19 cellular contexts compared by ENCODE assay signal in genomic region chr11:64633555-64634159, GRCh38. TPM values are rescaled to one million over a fixed set of nuclear protein-coding genes. Genes with fewer than 3 reads are reported as not detected.
A peak's percentile ranks its signal among the peaks of the same experiment; 100 is the strongest.
DNase-seq lines count a peak whose midpoint lies in the region; ATAC-seq and TF ChIP-seq lines count a peak whose summit lies in the region.
"Had no signal": no experiment of that assay in that cellular context is flagged by ENCODE, and none has a peak within 500 bp of the region (broad histone marks: within the 10 kb centered on the region; RNA-seq: fewer than 3 reads in every experiment).

No MANE protein-coding gene starts in this region.

- no peak overlapping the region for H3K4me3 Mint-ChIP-seq in activated CD4-positive, alpha-beta T cell treated with anti-CD3 and anti-CD28 coated beads, Interleukin-2, amount 10 ng/mL, durations not matched to agents 24 days and 14 days
- peak overlapping the region; percentile 23 for H3K4me3 Mint-ChIP-seq in central memory CD8-positive, alpha-beta T cell
- H3K4me3 Mint-ChIP-seq in neural crest cell (no peak overlapping the region), progenitor cell of endocrine pancreas (ENCODE audit: low read depth) (no peak overlapping the region)

- H3K27me3 ChIP-seq in gastrocnemius medialis: peaks cover 18 to 28% (median 23%) of the 10 kb centered on the region in 3 donors

- TF ChIP-seq CTCF in neural crest cell (conservative IDR thresholded peaks at IDR 0.05): no peak
- TF ChIP-seq CTCF in progenitor cell of endocrine pancreas (IDR thresholded peaks at IDR 0.05; ENCODE audit: unreplicated experiment): no peak
- no peak for TF ChIP-seq CTCF in gastrocnemius medialis (IDR thresholded peaks at IDR 0.05 in 4 of 5, conservative IDR thresholded peaks at IDR 0.05 in 1 of 5)

- H3K9me3 Mint-ChIP-seq in activated CD4-positive, alpha-beta T cell treated with anti-CD3 and anti-CD28 coated beads, Interleukin-2, amount 10 ng/mL, durations not matched to agents 24 days and 14 days: no peaks in the 10 kb centered on the region
- no peaks in the 10 kb centered on the region for H3K9me3 Mint-ChIP-seq in central memory CD8-positive, alpha-beta T cell
- no peaks in the 10 kb centered on the region for H3K9me3 Mint-ChIP-seq in neural crest cell
- H3K9me3 Mint-ChIP-seq in progenitor cell of endocrine pancreas (ENCODE audit: low read depth): no peaks in the 10 kb centered on the region

- no peak for DNase-seq in activated CD4-positive, alpha-beta T cell treated with anti-CD3 and anti-CD28 coated beads, Interleukin-2, amount 10 ng/mL, durations not matched to agents 24 days and 14 days
- DNase-seq in activated CD4-positive, alpha-beta T cell treated with anti-CD3 and anti-CD28 coated beads, Interleukin-2, amount 50 U/mL, for 1 hour: no peak
- DNase-seq in Kasumi-1 (lab: John Stamatoyannopoulos, UW) (peak; percentile 37 to 40), neural crest cell (ENCODE audit: low read depth, low spot score) (no peak), progenitor cell of endocrine pancreas (ENCODE audit: low spot score, unreplicated experiment) (no peak), H4 (ENCODE audit: low spot score) (no peak), gastrocnemius medialis (no peak)
- DNase-seq in central memory CD8-positive, alpha-beta T cell (ENCODE audit: low spot score in 2 of 2): no peak
- DNase-seq: Calu3; DMS79 treated with DMSO at 0.1 percent for 48 hours; GDM1; NCI-H1048; NCI-H345; NCI-H526 treated with DMSO at 0.1 percent for 48 hours; NK-92 treated with Interleukin-12 subunit alpha and Interleukin-12 subunit beta, amount 100 ng/mL, for 24 hours; OCI-M1 had no signal

- H3K4me3 ChIP-seq in gastrocnemius medialis: no peak overlapping the region

- no peak overlapping the region for H3K27ac ChIP-seq in gastrocnemius medialis

- peaks cover 3% of the 10 kb centered on the region for H3K27me3 Mint-ChIP-seq in activated CD4-positive, alpha-beta T cell treated with anti-CD3 and anti-CD28 coated beads, Interleukin-2, amount 10 ng/mL, durations not matched to agents 24 days and 14 days
- peaks cover 19% of the 10 kb centered on the region for H3K27me3 Mint-ChIP-seq in central memory CD8-positive, alpha-beta T cell
- H3K27me3 Mint-ChIP-seq in neural crest cell (ENCODE audit: low read depth): peaks cover 18% of the 10 kb centered on the region
- peaks cover 71% of the 10 kb centered on the region for H3K27me3 Mint-ChIP-seq in progenitor cell of endocrine pancreas

- no peak for ATAC-seq in central memory CD8-positive, alpha-beta T cell (replicated peaks; ENCODE audit: extremely low read depth, poor library complexity, severe bottlenecking)
- ATAC-seq in gastrocnemius medialis: no peak
- ATAC-seq: HCT116 had no signal

- H3K27ac Mint-ChIP-seq in activated CD4-positive, alpha-beta T cell treated with anti-CD3 and anti-CD28 coated beads, Interleukin-2, amount 10 ng/mL, durations not matched to agents 24 days and 14 days: peak overlapping the region; percentile 19
- H3K27ac Mint-ChIP-seq in central memory CD8-positive, alpha-beta T cell (ENCODE audit: low read depth): peak overlapping the region; percentile 45
- peak overlapping the region; percentile 87 for H3K27ac Mint-ChIP-seq in neural crest cell (ENCODE audit: unreplicated experiment)
- no peak overlapping the region for H3K27ac Mint-ChIP-seq in progenitor cell of endocrine pancreas

- in situ Hi-C loops in gastrocnemius medialis (cut with MboI; ENCODE audit: low sequenced_read_pairs in 4 of 4): no loop called here

- TF ChIP-seq POLR2A in gastrocnemius medialis (IDR thresholded peaks at IDR 0.05): no peak

- intact Hi-C loops in activated CD4-positive, alpha-beta T cell treated with anti-CD3 and anti-CD28 coated beads, Interleukin-2, amount 10 ng/mL, durations not matched to agents 24 days and 14 days (cut with micrococcal nuclease): no loop called here
- intact Hi-C loops in gastrocnemius medialis (cut with DNase I; ENCODE audit: low total_unique reads): no loop called here

- H3K36me3 Mint-ChIP-seq in activated CD4-positive, alpha-beta T cell treated with anti-CD3 and anti-CD28 coated beads, Interleukin-2, amount 10 ng/mL, durations not matched to agents 24 days and 14 days (ENCODE audit: low read depth): no peaks in the 10 kb centered on the region
- H3K36me3 Mint-ChIP-seq in central memory CD8-positive, alpha-beta T cell (ENCODE audit: insufficient read depth): no peaks in the 10 kb centered on the region
- H3K36me3 Mint-ChIP-seq in neural crest cell (ENCODE audit: low read depth) (no peaks in the 10 kb centered on the region), progenitor cell of endocrine pancreas (ENCODE audit: insufficient read depth) (no peaks in the 10 kb centered on the region)

- H3K36me3 ChIP-seq in gastrocnemius medialis: no peaks in the 10 kb centered on the region

- H3K4me1 ChIP-seq in gastrocnemius medialis: no peaks in the 10 kb centered on the region

- peaks cover 12% of the 10 kb centered on the region for H3K4me1 Mint-ChIP-seq in activated CD4-positive, alpha-beta T cell treated with anti-CD3 and anti-CD28 coated beads, Interleukin-2, amount 10 ng/mL, durations not matched to agents 24 days and 14 days
- H3K4me1 Mint-ChIP-seq in central memory CD8-positive, alpha-beta T cell: peaks cover 25% of the 10 kb centered on the region
- H3K4me1 Mint-ChIP-seq in neural crest cell: peaks cover 25% of the 10 kb centered on the region
- H3K4me1 Mint-ChIP-seq in progenitor cell of endocrine pancreas (ENCODE audit: low read depth): no peaks in the 10 kb centered on the region

- no peaks in the 10 kb centered on the region for H3K9me3 ChIP-seq in gastrocnemius medialis

RNA-seq across cellular contexts. Expression of gene SLC22A12, which starts 42.6 kb away (rescaled TPM):
- total RNA-seq in activated CD4-positive, alpha-beta T cell treated with anti-CD3 and anti-CD28 coated beads, Interleukin-2, amount 10 ng/mL, durations not matched to agents 24 days and 14 days: not detected in 2 replicates
- total RNA-seq in neural crest cell (not detected in 2 replicates), progenitor cell of endocrine pancreas (not detected in 2 replicates), gastrocnemius medialis (not detected)
- not detected in 2 replicates for total RNA-seq in H4 (2014; rRNA removed; shearing (Covaris generic))
- total RNA-seq: A172, Calu3, HT1080 had no signal

Comparison
In these comparisons a context has a peak if more than half of its experiments do, and no peak if none do; other contexts are left out.
1. DNase-seq: peak in Kasumi-1 (2 of 2); none in activated CD4-positive, alpha-beta T cell treated with anti-CD3 and anti-CD28 coated beads, Interleukin-2, amount 10 ng/mL, durations not matched to agents 24 days and 14 days (single experiment), activated CD4-positive, alpha-beta T cell treated with anti-CD3 and anti-CD28 coated beads, Interleukin-2, amount 50 U/mL, for 1 hour (single experiment), central memory CD8-positive, alpha-beta T cell (0 of 2), neural crest cell (single experiment), progenitor cell of endocrine pancreas (single experiment), H4 (single experiment) and gastrocnemius medialis (0 of 2).